ENCODE assay signal across 1 cellular context in the genomic region with DNA sequence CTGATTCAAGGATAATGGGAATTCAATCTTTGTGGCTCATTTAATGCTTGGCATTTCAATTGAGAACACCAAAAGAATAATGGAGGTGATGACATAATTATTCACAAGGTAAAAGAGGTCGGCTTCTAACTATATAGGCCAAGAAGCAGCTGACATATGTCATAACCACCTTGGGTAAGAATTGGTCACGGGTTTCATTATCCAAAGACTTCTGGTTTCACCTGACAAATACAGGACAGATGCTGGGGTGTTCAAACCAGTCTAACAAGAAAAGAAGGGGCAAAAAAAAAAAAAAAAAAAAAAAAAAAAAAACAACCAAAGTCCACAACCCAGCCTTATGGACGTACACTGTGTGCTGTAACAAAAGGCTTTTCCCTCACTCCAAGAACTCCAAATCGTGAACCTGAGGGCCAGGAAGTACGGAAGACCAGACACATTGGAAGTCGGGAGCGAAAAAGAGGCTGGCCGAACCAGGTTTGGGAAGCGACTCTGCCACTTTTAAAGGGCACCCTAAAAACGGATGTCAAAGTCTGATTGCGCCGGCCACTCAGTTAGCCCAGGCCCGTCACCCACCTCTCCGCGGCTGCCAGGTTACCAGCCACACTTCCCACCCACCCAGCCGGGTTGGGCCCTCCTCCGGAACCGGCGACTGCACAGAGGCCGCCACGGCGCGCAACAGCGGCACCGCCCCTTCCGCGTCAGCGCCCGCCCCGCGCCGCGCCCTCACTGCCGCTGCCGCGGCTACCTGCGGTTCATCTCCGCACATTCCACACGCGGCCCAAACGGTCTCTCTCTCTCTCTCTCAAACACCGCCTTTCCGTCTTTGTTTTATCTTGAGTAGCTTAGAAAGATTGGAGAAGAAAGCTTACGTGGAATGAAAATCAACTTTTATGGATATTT.
TF ChIP-seq lines count a peak whose summit lies in the region.

A gene with protein sequence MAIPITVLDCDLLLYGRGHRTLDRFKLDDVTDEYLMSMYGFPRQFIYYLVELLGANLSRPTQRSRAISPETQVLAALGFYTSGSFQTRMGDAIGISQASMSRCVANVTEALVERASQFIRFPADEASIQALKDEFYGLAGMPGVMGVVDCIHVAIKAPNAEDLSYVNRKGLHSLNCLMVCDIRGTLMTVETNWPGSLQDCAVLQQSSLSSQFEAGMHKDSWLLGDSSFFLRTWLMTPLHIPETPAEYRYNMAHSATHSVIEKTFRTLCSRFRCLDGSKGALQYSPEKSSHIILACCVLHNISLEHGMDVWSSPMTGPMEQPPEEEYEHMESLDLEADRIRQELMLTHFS (minus strand): TSS at position 677 of the 900 bp plus-strand sequence. CDS start 990 bp downstream, outside the sequence.

TF ChIP-seq in A549, 52 proteins besides CTCF, POLR2A, EP300 and RAD21 (continued from another document):
- TF ChIP-seq, protein P1, sequence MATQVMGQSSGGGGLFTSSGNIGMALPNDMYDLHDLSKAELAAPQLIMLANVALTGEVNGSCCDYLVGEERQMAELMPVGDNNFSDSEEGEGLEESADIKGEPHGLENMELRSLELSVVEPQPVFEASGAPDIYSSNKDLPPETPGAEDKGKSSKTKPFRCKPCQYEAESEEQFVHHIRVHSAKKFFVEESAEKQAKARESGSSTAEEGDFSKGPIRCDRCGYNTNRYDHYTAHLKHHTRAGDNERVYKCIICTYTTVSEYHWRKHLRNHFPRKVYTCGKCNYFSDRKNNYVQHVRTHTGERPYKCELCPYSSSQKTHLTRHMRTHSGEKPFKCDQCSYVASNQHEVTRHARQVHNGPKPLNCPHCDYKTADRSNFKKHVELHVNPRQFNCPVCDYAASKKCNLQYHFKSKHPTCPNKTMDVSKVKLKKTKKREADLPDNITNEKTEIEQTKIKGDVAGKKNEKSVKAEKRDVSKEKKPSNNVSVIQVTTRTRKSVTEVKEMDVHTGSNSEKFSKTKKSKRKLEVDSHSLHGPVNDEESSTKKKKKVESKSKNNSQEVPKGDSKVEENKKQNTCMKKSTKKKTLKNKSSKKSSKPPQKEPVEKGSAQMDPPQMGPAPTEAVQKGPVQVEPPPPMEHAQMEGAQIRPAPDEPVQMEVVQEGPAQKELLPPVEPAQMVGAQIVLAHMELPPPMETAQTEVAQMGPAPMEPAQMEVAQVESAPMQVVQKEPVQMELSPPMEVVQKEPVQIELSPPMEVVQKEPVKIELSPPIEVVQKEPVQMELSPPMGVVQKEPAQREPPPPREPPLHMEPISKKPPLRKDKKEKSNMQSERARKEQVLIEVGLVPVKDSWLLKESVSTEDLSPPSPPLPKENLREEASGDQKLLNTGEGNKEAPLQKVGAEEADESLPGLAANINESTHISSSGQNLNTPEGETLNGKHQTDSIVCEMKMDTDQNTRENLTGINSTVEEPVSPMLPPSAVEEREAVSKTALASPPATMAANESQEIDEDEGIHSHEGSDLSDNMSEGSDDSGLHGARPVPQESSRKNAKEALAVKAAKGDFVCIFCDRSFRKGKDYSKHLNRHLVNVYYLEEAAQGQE (IDR thresholded peaks at IDR 0.05) = no peak
- TF ChIP-seq FOSB (CRISPR knock-in tag; IDR thresholded peaks at IDR 0.05) = no peak
- no peak for TF ChIP-seq CBX8 (IDR thresholded peaks at IDR 0.05)
